Comparison of ENCODE assay signal across 13 cellular contexts in genomic region chr7:134444198-134444960, GRCh38. TPM values are rescaled to one million over a fixed set of nuclear protein-coding genes. Genes with fewer than 3 reads are reported as not detected.
DNase-seq lines count a peak whose midpoint lies in the region; ATAC-seq and TF ChIP-seq lines count a peak whose summit lies in the region.
"Had no signal": no experiment of that assay in that cellular context is flagged by ENCODE, and none has a peak within 500 bp of the region (broad histone marks: within the 10 kb centered on the region; RNA-seq: fewer than 3 reads in every experiment).

No MANE protein-coding gene starts in this region.

- DNase-seq in Kasumi-1 (lab: John Stamatoyannopoulos, UW) (peak; percentile 24 to 29), amygdala (lab: John Stamatoyannopoulos, UW) (peak in 44 of 56 donors; percentile 9 to 77 (median 39)), heart left ventricle (peak in 4 of 5 donors; percentile 37 to 69 (median 52)), posterior cingulate gyrus (peak; percentile 33 to 95 (median 58)), hepatocyte (ENCODE audit: low spot score) (no peak), natural killer cell (no peak)
- DNase-seq in stimulated activated CD4-positive, alpha-beta T cell treated with anti-CD3 and anti-CD28 coated beads, Interleukin-4, amount 100 ng/mL, for 1 hour, result no peak
- DNase-seq: activated B cell treated with CpG ODN at 0.5 μM for 24 hours; colonic mucosa; NCI-H1694; stimulated activated naive CD4-positive, alpha-beta T cell treated with Interleukin-2 at 50 U/mL for 16 hours had no signal

- H3K27ac Mint-ChIP-seq in natural killer cell, result peak overlapping the region in 1 of 2 donors; percentile 29
- H3K27ac Mint-ChIP-seq: activated B cell treated with CpG ODN at 0.5 μM for 24 hours had no signal

- H3K27me3 ChIP-seq in heart left ventricle (no peaks in the 10 kb centered on the region), hepatocyte (no peaks in the 10 kb centered on the region)
- H3K27me3 ChIP-seq: colonic mucosa had no signal

- ATAC-seq in heart left ventricle, result peak; percentile 80 to 93 (median 84)
- ATAC-seq in HG03457 (IDR thresholded peaks at IDR 0.05; ENCODE audit: unreplicated experiment), result no peak
- ATAC-seq in natural killer cell, result no peak

- 54 to 62% (median 58%) methylated on average over 9 of the region's 9 CpGs for WGBS in heart left ventricle, 4 donors
- WGBS in hepatocyte (ENCODE audit: low lambda C conversion rate, missing lambda C conversion rate), result 87% methylated on average over 9 of the region's 9 CpGs

- TF ChIP-seq CTCF in heart left ventricle (IDR thresholded peaks at IDR 0.05), result peak in 8 of 12 donors; percentile 25 to 46 (median 30)
- TF ChIP-seq CTCF in hepatocyte (IDR thresholded peaks at IDR 0.05; ENCODE audit: poor library complexity), result no peak
- no peak for TF ChIP-seq CTCF in natural killer cell (IDR thresholded peaks at IDR 0.05)

- peaks cover 0 to 94% (median 89%) of the 10 kb centered on the region in 9 donors for H3K36me3 ChIP-seq in heart left ventricle
- no peaks in the 10 kb centered on the region for H3K36me3 ChIP-seq in hepatocyte (replicated peaks; ENCODE audit: insufficient read depth, low read depth)
- H3K36me3 ChIP-seq: colonic mucosa had no signal

- TF ChIP-seq POLR2A in heart left ventricle (IDR thresholded peaks at IDR 0.05), result no peak

- no peak overlapping the region for H3K4me2 ChIP-seq in hepatocyte

- H3K79me2 ChIP-seq in hepatocyte, result no peaks in the 10 kb centered on the region

- H3K4me1 ChIP-seq in heart left ventricle (peaks cover 0 to 30% (median 4%) of the 10 kb centered on the region in 12 donors), hepatocyte (ENCODE audit: insufficient read depth) (no peaks in the 10 kb centered on the region)
- H3K4me1 ChIP-seq: colonic mucosa had no signal

- no peak overlapping the region for H3K4me3 ChIP-seq in heart left ventricle
- no peak overlapping the region for H3K4me3 ChIP-seq in hepatocyte
- H3K4me3 ChIP-seq: colonic mucosa had no signal

- H3K27ac ChIP-seq in heart left ventricle (peak overlapping the region in 7 of 12 donors; percentile 19 to 61 (median 47)), hepatocyte (no peak overlapping the region)
- H3K27ac ChIP-seq: colonic mucosa had no signal

- intact Hi-C loops in heart left ventricle (cut with DNase I), result loop anchor here in 2 of 10 donors (5.0 kb wide), 2 partner anchors 68 to 158 kb away; no protein-coding TSS in a partner anchor
- intact Hi-C loops in posterior cingulate gyrus (cut with DNase I), result no loop called here
- intact Hi-C loops in natural killer cell (cut with micrococcal nuclease), result no loop called here

- H3K9me3 ChIP-seq in heart left ventricle (no peaks in the 10 kb centered on the region), hepatocyte (ENCODE audit: low read depth) (no peaks in the 10 kb centered on the region)
- H3K9me3 ChIP-seq: colonic mucosa had no signal

- no peaks in the 10 kb centered on the region for H3K4me1 Mint-ChIP-seq in natural killer cell
- H3K4me1 Mint-ChIP-seq: activated B cell treated with CpG ODN at 0.5 μM for 24 hours had no signal

- no peaks in the 10 kb centered on the region for H3K9me2 ChIP-seq in hepatocyte (replicated peaks; ENCODE audit: insufficient read depth)

- H3K27me3 Mint-ChIP-seq in natural killer cell (ENCODE audit: low read depth in 2 of 2), result no peaks in the 10 kb centered on the region
- H3K27me3 Mint-ChIP-seq: activated B cell treated with CpG ODN at 0.5 μM for 24 hours had no signal

- no peaks in the 10 kb centered on the region for H4K20me1 ChIP-seq in hepatocyte (ENCODE audit: insufficient read depth, poor library complexity, severe bottlenecking)

- H3K36me3 Mint-ChIP-seq in natural killer cell, result peaks cover 10% of the 10 kb centered on the region

- H3K4me3 Mint-ChIP-seq in natural killer cell, result no peak overlapping the region
- H3K4me3 Mint-ChIP-seq: activated B cell treated with CpG ODN at 0.5 μM for 24 hours, nephron had no signal

- H2AFZ ChIP-seq in hepatocyte, result no peak overlapping the region

- H3K9me3 Mint-ChIP-seq in natural killer cell, result no peaks in the 10 kb centered on the region
- H3K9me3 Mint-ChIP-seq: activated B cell treated with CpG ODN at 0.5 μM for 24 hours had no signal

RNA-seq across cellular contexts. Expression of gene AKR1B1, which starts 14.5 kb away (rescaled TPM):
- total RNA-seq in heart left ventricle (100 to 1,000 TPM in 8 of 9 donors, 10 to 100 TPM in 1; 97.0 to 308 (median 185) TPM), hepatocyte (129 and 146 TPM in 2 replicates), natural killer cell (100 to 1,000 TPM in 1 of 3 donors, 10 to 100 TPM in 2; 68.4 to 106 (median 85.1) TPM)
- polyA plus RNA-seq in heart left ventricle (100 to 1,000 TPM; 163 to 335 TPM), hepatocyte (342 and 373 TPM in 2 replicates)

Comparison
In these comparisons a context has a peak if more than half of its experiments do, and no peak if none do; other contexts are left out.
1. DNase-seq: peak in Kasumi-1 (2 of 2), amygdala (44 of 56), heart left ventricle (4 of 5) and posterior cingulate gyrus (10 of 10); none in stimulated activated CD4-positive, alpha-beta T cell treated with anti-CD3 and anti-CD28 coated beads, Interleukin-4, amount 100 ng/mL, for 1 hour (single experiment), hepatocyte (single experiment) and natural killer cell (single experiment).
2. ATAC-seq: peak in heart left ventricle (4 of 4); none in HG03457 (single experiment) and natural killer cell (0 of 3).
3. CTCF ChIP-seq: peak in heart left ventricle (8 of 12); none in hepatocyte (single experiment) and natural killer cell (single experiment).